9 cellular contexts compared by ENCODE assay signal in genomic region chr22:37930270-37930951, GRCh38. TPM values are rescaled to one million over a fixed set of nuclear protein-coding genes. Genes with fewer than 3 reads are reported as not detected.
DNase-seq lines count a peak whose midpoint lies in the region; ATAC-seq, FAIRE-seq and TF ChIP-seq lines count a peak whose summit lies in the region.
"Had no signal": no experiment of that assay in that cellular context is flagged by ENCODE, and none has a peak within 500 bp of the region (broad histone marks: within the 10 kb centered on the region; RNA-seq: fewer than 3 reads in every experiment).

No MANE protein-coding gene starts in this region.

- TF ChIP-seq EP300 in tibial nerve (IDR thresholded peaks at IDR 0.05), result no peak

- no peaks in the 10 kb centered on the region for H3K36me3 Mint-ChIP-seq in activated naive CD4-positive, alpha-beta T cell treated with anti-CD3 and anti-CD28 coated beads for 36 hours (ENCODE audit: low read depth)

- peak; percentile 42 for DNase-seq in activated naive CD4-positive, alpha-beta T cell treated with anti-CD3 and anti-CD28 coated beads for 36 hours
- no peak for DNase-seq in activated naive CD4-positive, alpha-beta T cell treated with anti-CD3 and anti-CD28 coated beads, Interleukin-2, amount 50 U/mL, for 16 hours
- peak; percentile 9 for DNase-seq in SHP77 treated with DMSO at 0.1 percent for 48 hours (lab: John Stamatoyannopoulos, UW)
- peak; percentile 67 to 70 for DNase-seq in frontal cortex (ENCODE audit: low spot score in 2 of 2)
- DNase-seq in tibial nerve (ENCODE audit: low spot score in 2 of 2), result peak in 1 of 2 donors; percentile 30
- no peak for DNase-seq in NCI-H1930 (lab: John Stamatoyannopoulos, UW)
- DNase-seq in NCI-H1092 (lab: John Stamatoyannopoulos, UW), result no peak
- no peak for DNase-seq in omental fat pad (ENCODE audit: low spot score)

- H3K9me3 Mint-ChIP-seq in activated naive CD4-positive, alpha-beta T cell treated with anti-CD3 and anti-CD28 coated beads for 36 hours, result no peaks in the 10 kb centered on the region

- peaks cover 0 to 30% (median 11%) of the 10 kb centered on the region in 4 donors for H3K4me1 ChIP-seq in tibial nerve

- no peaks in the 10 kb centered on the region for H3K9me3 ChIP-seq in tibial nerve

- whole genome bisulfite sequencing in tibial nerve, 2 donors, result 44 to 56% methylated on average over 10 to 11 of the region's 11 CpGs

- no peak for TF ChIP-seq POLR2A in tibial nerve (IDR thresholded peaks at IDR 0.05)

- ATAC-seq in omental fat pad (ENCODE audit: low FRiP score), result no peak

- no peak overlapping the region for H3K27ac Mint-ChIP-seq in activated naive CD4-positive, alpha-beta T cell treated with anti-CD3 and anti-CD28 coated beads for 36 hours

- H3K27me3 ChIP-seq in tibial nerve, result no peaks in the 10 kb centered on the region

- CTCF ChIA-PET in activated naive CD4-positive, alpha-beta T cell treated with anti-CD3 and anti-CD28 coated beads for 36 hours (lab: Charles Lee), result interaction anchor here (1.0 to 5.5 kb wide), 5 partner anchors 11 to 113 kb away, joined by 3 to 39 read pairs (median 4); partner anchors contain the start of genes ANKRD54 and MICALL1

- no peak overlapping the region for H3K4me3 ChIP-seq in tibial nerve

- peak overlapping the region in 1 of 4 donors; percentile 55 for H3K27ac ChIP-seq in tibial nerve

- H3K27me3 Mint-ChIP-seq in activated naive CD4-positive, alpha-beta T cell treated with anti-CD3 and anti-CD28 coated beads for 36 hours (ENCODE audit: low read depth), result no peaks in the 10 kb centered on the region

- no peak overlapping the region for H3K4me3 Mint-ChIP-seq in activated naive CD4-positive, alpha-beta T cell treated with anti-CD3 and anti-CD28 coated beads for 36 hours

- TF ChIP-seq CTCF in tibial nerve (IDR thresholded peaks at IDR 0.05) (peak in 4 of 5 experiments; percentile 32 to 50 (median 42)), omental fat pad (IDR thresholded peaks at IDR 0.05) (no peak)

- no peak for FAIRE-seq in frontal cortex (lab: Jason Lieb, UNC)
- FAIRE-seq: TTC549 had no signal

- peaks cover 0 to 79% (median 9%) of the 10 kb centered on the region in 3 donors for H3K36me3 ChIP-seq in tibial nerve

- intact Hi-C loops in activated naive CD4-positive, alpha-beta T cell treated with anti-CD3 and anti-CD28 coated beads for 36 hours (cut with micrococcal nuclease), result no loop called here

- H3K4me1 Mint-ChIP-seq in activated naive CD4-positive, alpha-beta T cell treated with anti-CD3 and anti-CD28 coated beads for 36 hours (ENCODE audit: low read depth), result peaks cover 12% of the 10 kb centered on the region

RNA-seq across cellular contexts. Expression of gene C22orf23, which starts 23.0 kb away (rescaled TPM):
- not detected for total RNA-seq in activated naive CD4-positive, alpha-beta T cell treated with anti-CD3 and anti-CD28 coated beads for 36 hours
- total RNA-seq in frontal cortex (1.2 TPM), tibial nerve (under 1 TPM in 1 of 4 donors, not detected in 3; 0.21 TPM), omental fat pad (under 1 TPM in 1 of 4 donors, not detected in 3; 0.56 TPM)

RNA-seq across cellular contexts. Expression of gene POLR2F, which starts 23.1 kb away (rescaled TPM):
- 10 to 100 TPM; 70.1 to 70.6 TPM for total RNA-seq in activated naive CD4-positive, alpha-beta T cell treated with anti-CD3 and anti-CD28 coated beads for 36 hours
- 26.9 TPM for total RNA-seq in frontal cortex
- total RNA-seq in tibial nerve, result 100 to 1,000 TPM in 3 of 4 donors, 10 to 100 TPM in 1; 54.7 to 181 (median 120) TPM
- 10 to 100 TPM; 57.3 to 73.9 (median 61.6) TPM for total RNA-seq in omental fat pad

RNA-seq across cellular contexts. Expression of gene MICALL1, which starts 24.3 kb away (rescaled TPM):
- 10 to 100 TPM; 12.0 to 12.9 TPM for total RNA-seq in activated naive CD4-positive, alpha-beta T cell treated with anti-CD3 and anti-CD28 coated beads for 36 hours
- total RNA-seq in frontal cortex (25.7 TPM), tibial nerve (10 to 100 TPM; 10.7 to 34.5 (median 20.4) TPM), omental fat pad (10 to 100 TPM; 15.4 to 42.4 (median 20.6) TPM)

RNA-seq across cellular contexts. Expression of gene SOX10, which starts 53.9 kb away (rescaled TPM):
- not detected for total RNA-seq in activated naive CD4-positive, alpha-beta T cell treated with anti-CD3 and anti-CD28 coated beads for 36 hours
- total RNA-seq in frontal cortex (1.6 TPM), tibial nerve (10 to 100 TPM; 59.9 to 94.0 (median 84.2) TPM), omental fat pad (1 to 10 TPM in 1 of 4 donors, not detected in 3; 2.5 TPM)

Comparison
In these comparisons a context has a peak if more than half of its experiments do, and no peak if none do; other contexts are left out.
1. DNase-seq: peak in activated naive CD4-positive, alpha-beta T cell treated with anti-CD3 and anti-CD28 coated beads for 36 hours (single experiment), SHP77 treated with DMSO at 0.1 percent for 48 hours (single experiment) and frontal cortex (2 of 2); none in activated naive CD4-positive, alpha-beta T cell treated with anti-CD3 and anti-CD28 coated beads, Interleukin-2, amount 50 U/mL, for 16 hours (single experiment), NCI-H1930 (0 of 2), NCI-H1092 (single experiment) and omental fat pad (single experiment).
2. CTCF ChIP-seq: peak in tibial nerve (4 of 5); none in omental fat pad (0 of 3).